Comparison of ENCODE assay signal across 1 cellular context in the genomic region with DNA sequence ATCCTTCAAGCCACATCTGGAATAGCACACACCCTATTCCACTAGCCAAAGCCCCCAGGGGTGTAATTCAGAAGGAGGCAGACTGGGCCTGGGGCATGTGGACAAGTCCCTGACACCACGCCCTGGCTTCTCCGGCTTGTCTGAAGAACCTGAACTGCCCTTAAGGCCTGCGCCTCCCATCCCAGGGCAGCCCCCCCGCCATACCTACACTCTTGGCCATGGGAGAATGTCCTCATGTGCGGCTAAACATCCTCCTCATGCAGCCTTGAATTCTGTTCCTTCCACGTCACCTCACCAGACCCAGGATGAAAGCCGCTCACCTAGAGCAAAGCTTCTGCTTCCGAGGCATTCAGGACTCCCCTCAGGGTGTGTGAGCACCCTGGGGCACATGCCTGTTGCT.
TF ChIP-seq lines count a peak whose summit lies in the region.

No MANE protein-coding gene starts in this region.

TF ChIP-seq in HepG2, 621 proteins besides CTCF, POLR2A, EP300 and RAD21:
- TF ChIP-seq, protein P1, sequence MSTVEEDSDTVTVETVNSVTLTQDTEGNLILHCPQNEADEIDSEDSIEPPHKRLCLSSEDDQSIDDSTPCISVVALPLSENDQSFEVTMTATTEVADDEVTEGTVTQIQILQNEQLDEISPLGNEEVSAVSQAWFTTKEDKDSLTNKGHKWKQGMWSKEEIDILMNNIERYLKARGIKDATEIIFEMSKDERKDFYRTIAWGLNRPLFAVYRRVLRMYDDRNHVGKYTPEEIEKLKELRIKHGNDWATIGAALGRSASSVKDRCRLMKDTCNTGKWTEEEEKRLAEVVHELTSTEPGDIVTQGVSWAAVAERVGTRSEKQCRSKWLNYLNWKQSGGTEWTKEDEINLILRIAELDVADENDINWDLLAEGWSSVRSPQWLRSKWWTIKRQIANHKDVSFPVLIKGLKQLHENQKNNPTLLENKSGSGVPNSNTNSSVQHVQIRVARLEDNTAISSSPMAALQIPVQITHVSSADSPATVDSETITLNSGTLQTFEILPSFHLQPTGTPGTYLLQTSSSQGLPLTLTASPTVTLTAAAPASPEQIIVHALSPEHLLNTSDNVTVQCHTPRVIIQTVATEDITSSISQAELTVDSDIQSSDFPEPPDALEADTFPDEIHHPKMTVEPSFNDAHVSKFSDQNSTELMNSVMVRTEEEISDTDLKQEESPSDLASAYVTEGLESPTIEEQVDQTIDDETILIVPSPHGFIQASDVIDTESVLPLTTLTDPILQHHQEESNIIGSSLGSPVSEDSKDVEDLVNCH (CRISPR knock-in tag; IDR thresholded peaks at IDR 0.05) = no peak
- TF ChIP-seq ATF7-NPFF (CRISPR knock-in tag; IDR thresholded peaks at IDR 0.05; ENCODE audit: low read depth) (no peak), ZSCAN5A (CRISPR knock-in tag; IDR thresholded peaks at IDR 0.05; ENCODE audit: borderline replicate concordance) (no peak), THAP7 (CRISPR knock-in tag; IDR thresholded peaks at IDR 0.05) (no peak), ZKSCAN8 (CRISPR knock-in tag; IDR thresholded peaks at IDR 0.05; ENCODE audit: borderline replicate concordance) (no peak)
